27 cellular contexts compared by ENCODE assay signal in genomic region chr12:76562158-76562557, GRCh38. TPM values are rescaled to one million over a fixed set of nuclear protein-coding genes. Genes with fewer than 3 reads are reported as not detected.
A peak's percentile ranks its signal among the peaks of the same experiment; 100 is the strongest.
DNase-seq lines count a peak whose midpoint lies in the region; ATAC-seq and TF ChIP-seq lines count a peak whose summit lies in the region.
"Had no signal": no experiment of that assay in that cellular context is flagged by ENCODE, and none has a peak within 500 bp of the region (broad histone marks: within the 10 kb centered on the region; RNA-seq: fewer than 3 reads in every experiment).

No MANE protein-coding gene starts in this region.

- H3K27ac ChIP-seq in HEK293 (ENCODE audit: extremely low read depth, low read depth, low read length) (no peak overlapping the region), heart right ventricle (no peak overlapping the region)
- H3K27ac ChIP-seq: RWPE1, SJSA1, upper lobe of left lung had no signal

- no peak overlapping the region for H3K4me3 ChIP-seq in HEK293 (ENCODE audit: low read depth, low read length)
- H3K4me3 ChIP-seq in heart right ventricle = no peak overlapping the region
- H3K4me3 ChIP-seq: GM23338, SJSA1, upper lobe of left lung had no signal

- H3K4me3 Mint-ChIP-seq in CD14-positive monocyte (peak overlapping the region; percentile 12 to 31), memory B cell (peak overlapping the region; percentile 17)
- H3K4me3 Mint-ChIP-seq: activated B cell treated with CpG ODN at 0.5 μM for 24 hours; activated naive CD8-positive, alpha-beta T cell treated with anti-CD3 and anti-CD28 coated beads, Interleukin-2, amount 50 U/mL, for 24 hours; activated T-cell treated with anti-CD3 and anti-CD28 coated beads, Interleukin-2, amount 50 U/mL, for 24 hours; central memory CD8-positive, alpha-beta T cell; endodermal cell; GM23338; T-cell had no signal

- ATAC-seq in memory B cell (ENCODE audit: low read depth) (no peak), HG03521 (IDR thresholded peaks at IDR 0.05; ENCODE audit: unreplicated experiment) (no peak), heart right ventricle (no peak)
- ATAC-seq: activated naive CD8-positive, alpha-beta T cell treated with anti-CD3 and anti-CD28 coated beads, Interleukin-2, amount 50 U/mL, for 24 hours; GM23338; T-cell had no signal

- 55 to 58% methylated on average over 3 of the region's 3 CpGs for WGBS in heart right ventricle, 2 donors

- no peaks in the 10 kb centered on the region for H3K36me3 Mint-ChIP-seq in CD14-positive monocyte
- H3K36me3 Mint-ChIP-seq in memory B cell = no peaks in the 10 kb centered on the region
- H3K36me3 Mint-ChIP-seq: naive B cell, T-cell had no signal

- intact Hi-C loops in CD14-positive monocyte (cut with micrococcal nuclease) (no loop called here), heart right ventricle (cut with DNase I) (loop anchor here in 1 of 10 donors (10.0 kb wide), 1 partner anchor 477 kb away; the partner anchor contains the start of gene NAP1L1)

- H3K36me3 ChIP-seq in HEK293 (ENCODE audit: control insufficient read depth in 2 of 2, insufficient read depth in 1 of 2, low read length in 2 of 2) (no peaks in the 10 kb centered on the region), heart right ventricle (no peaks in the 10 kb centered on the region)
- H3K36me3 ChIP-seq: upper lobe of left lung had no signal

- no peak for TF ChIP-seq CTCF in CD14-positive monocyte (IDR thresholded peaks at IDR 0.05)
- TF ChIP-seq CTCF in HEK293 (tag by site-specific recombination; IDR thresholded peaks at IDR 0.05) = no peak
- TF ChIP-seq CTCF in heart right ventricle (IDR thresholded peaks at IDR 0.05) = no peak

- peak overlapping the region in 5 of 7 donors; percentile 20 to 63 (median 57) for H3K27ac Mint-ChIP-seq in CD14-positive monocyte
- no peak overlapping the region for H3K27ac Mint-ChIP-seq in memory B cell
- H3K27ac Mint-ChIP-seq: activated B cell treated with CpG ODN at 0.5 μM for 24 hours; activated naive CD8-positive, alpha-beta T cell treated with anti-CD3 and anti-CD28 coated beads, Interleukin-2, amount 50 U/mL, for 24 hours; activated T-cell treated with anti-CD3 and anti-CD28 coated beads, Interleukin-2, amount 50 U/mL, for 24 hours; endodermal cell; GM23338; naive B cell; T-cell had no signal

- CTCF ChIA-PET in HEK293 (lab: Yijun Ruan, JAX) = interaction anchor here (0.6 kb wide), 1 partner anchor 899 kb away, joined by 4 read pairs; no protein-coding TSS in a partner anchor

- POLR2A ChIA-PET in HEK293 (lab: Yijun Ruan, JAX) = no interaction called here

- H3K27me3 Mint-ChIP-seq in CD14-positive monocyte (ENCODE audit: low read depth in 3 of 3) = no peaks in the 10 kb centered on the region
- H3K27me3 Mint-ChIP-seq in memory B cell = no peaks in the 10 kb centered on the region
- H3K27me3 Mint-ChIP-seq: activated B cell treated with CpG ODN at 0.5 μM for 24 hours; activated naive CD8-positive, alpha-beta T cell treated with anti-CD3 and anti-CD28 coated beads, Interleukin-2, amount 50 U/mL, for 24 hours; activated T-cell treated with anti-CD3 and anti-CD28 coated beads, Interleukin-2, amount 50 U/mL, for 24 hours; central memory CD8-positive, alpha-beta T cell; naive B cell; T-cell had no signal

- no peaks in the 10 kb centered on the region for H3K9me3 ChIP-seq in HEK293 (ENCODE audit: control insufficient read depth, insufficient read depth, low read depth, low read length)
- H3K9me3 ChIP-seq in heart right ventricle = no peaks in the 10 kb centered on the region
- H3K9me3 ChIP-seq: SJSA1, upper lobe of left lung had no signal

- no peaks in the 10 kb centered on the region; the same call in 1 of the 2 replicates for H3K4me1 ChIP-seq in HEK293 (ENCODE audit: control insufficient read depth, insufficient read depth, low read length)
- peaks cover 0 to 24% (median 13%) of the 10 kb centered on the region in 9 donors for H3K4me1 ChIP-seq in heart right ventricle

- DNase-seq in CD14-positive monocyte (ENCODE audit: low spot score) (no peak), SK-MEL-5 (ENCODE audit: low read depth, low spot score) (peak; percentile 24), memory B cell (ENCODE audit: low spot score in 2 of 2) (no peak), heart right ventricle (no peak), NCI-H69 (lab: John Stamatoyannopoulos, UW) (no peak)
- DNase-seq: activated B cell treated with CpG ODN at 0.5 μM for 24 hours; activated gamma-delta T cell treated with Interleukin-2 at 50 U/mL for 16 hours; activated naive CD8-positive, alpha-beta T cell treated with anti-CD3 and anti-CD28 coated beads, Interleukin-2, amount 50 U/mL, for 24 hours; activated T-cell treated with anti-CD3 and anti-CD28 coated beads, Interleukin-2, amount 50 U/mL, for 24 hours; Calu3; endodermal cell; midbrain; MV-4-11; naive B cell; NCI-H1436; NCI-H2081; NCI-H524 treated with DMSO at 0.1 percent for 48 hours; stimulated activated CD4-positive, alpha-beta T cell treated with anti-CD3 and anti-CD28 coated beads, Interleukin-15, amount 100 ng/mL, for 24 hours; stimulated activated CD4-positive, alpha-beta T cell treated with anti-CD3 and anti-CD28 coated beads, Interleukin-4, amount 100 ng/mL, for 4 hours; T-cell; upper lobe of left lung had no signal

- H3K9me3 Mint-ChIP-seq in CD14-positive monocyte (no peaks in the 10 kb centered on the region), memory B cell (no peaks in the 10 kb centered on the region)
- H3K9me3 Mint-ChIP-seq: activated B cell treated with CpG ODN at 0.5 μM for 24 hours; activated naive CD8-positive, alpha-beta T cell treated with anti-CD3 and anti-CD28 coated beads, Interleukin-2, amount 50 U/mL, for 24 hours; activated T-cell treated with anti-CD3 and anti-CD28 coated beads, Interleukin-2, amount 50 U/mL, for 24 hours; central memory CD8-positive, alpha-beta T cell; endodermal cell; GM23338; naive B cell; T-cell had no signal

- no peaks in the 10 kb centered on the region for H3K27me3 ChIP-seq in heart right ventricle
- H3K27me3 ChIP-seq: SJSA1, upper lobe of left lung had no signal

- H3K4me1 Mint-ChIP-seq in CD14-positive monocyte (peaks cover 33% of the 10 kb centered on the region), memory B cell (peaks cover 7% of the 10 kb centered on the region)
- H3K4me1 Mint-ChIP-seq: central memory CD8-positive, alpha-beta T cell had no signal

- in situ Hi-C loops in SK-MEL-5 (cut with HindIII; ENCODE audit: low pct_unique_long_range_greater_than_20kb, low sequenced_read_pairs) = no loop called here

TF ChIP-seq in HEK293, 187 proteins besides CTCF, POLR2A, EP300 and RAD21:
- TF ChIP-seq SCRT2 (tag by site-specific recombination; IDR thresholded peaks at IDR 0.05) (no peak), ZNF146 (tag by site-specific recombination; IDR thresholded peaks at IDR 0.05) (no peak), PRDM1 (tag by site-specific recombination; IDR thresholded peaks at IDR 0.05) (peak; percentile 91)
TF ChIP-seq in HEK293: peak in this region for 1.

RNA-seq across cellular contexts. Expression of gene OSBPL8, which starts 2.6 kb away (rescaled TPM):
- polyA plus RNA-seq in CD14-positive monocyte (100 to 1,000 TPM; 147 to 167 TPM), heart right ventricle (1 to 10 TPM; 5.6 to 7.3 TPM)
- 46.3 and 54.2 TPM in 2 replicates for total RNA-seq in SK-MEL-5 (2014; rRNA removed; shearing (Covaris generic))
- 37.6 and 61.1 TPM in 2 replicates for polyA plus RNA-seq in SK-MEL-5 (2015; cell fraction: cytosol; rRNA removed)
- polyA plus RNA-seq in SK-MEL-5 (2015; cell fraction: nucleus; rRNA removed) = 36.6 and 46.8 TPM in 2 replicates
- 10 to 100 TPM; 25.5 to 50.0 (median 37.0) TPM for total RNA-seq in heart right ventricle
